Comparison of ENCODE assay signal across 5 cellular contexts in the genomic region with DNA sequence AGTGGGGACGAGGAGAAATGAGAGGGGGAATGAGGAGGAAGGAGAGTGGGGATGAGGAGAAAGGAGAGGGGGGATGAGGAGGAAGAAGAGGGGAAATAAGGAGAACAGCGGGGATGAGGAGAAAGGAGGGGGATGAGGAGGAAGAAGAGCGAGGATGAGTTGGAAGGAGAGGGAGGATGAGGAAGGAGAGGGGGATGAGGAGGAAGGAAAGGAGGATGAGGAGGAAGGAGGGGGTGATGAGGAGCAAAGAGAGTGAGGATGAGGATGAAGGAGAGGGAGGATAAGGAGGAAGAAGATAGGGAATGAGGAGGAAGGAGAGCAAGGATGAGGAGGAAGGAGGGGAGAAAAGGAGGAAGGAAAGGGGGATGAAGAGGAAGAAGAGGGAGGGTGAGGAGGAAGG. TPM values are rescaled to one million over a fixed set of nuclear protein-coding genes. Genes with fewer than 3 reads are reported as not detected.
"Had no signal": no experiment of that assay in that cellular context is flagged by ENCODE, and none has a peak within 500 bp of the region (broad histone marks: within the 10 kb centered on the region; RNA-seq: fewer than 3 reads in every experiment).

No MANE protein-coding gene starts in this region.

- H2AFZ ChIP-seq: GM23338 had no signal

- H3K9me3 ChIP-seq: HAP-1 had no signal

- H3K9me3 Mint-ChIP-seq: GM23338 had no signal

- H3K4me1 ChIP-seq: HAP-1 had no signal

- H3K4me2 ChIP-seq: GM23338 had no signal

- DNase-seq: IMR-90 had no signal

- H3K36me3 ChIP-seq: HAP-1 had no signal

- H3K4me3 ChIP-seq: GM23338, HAP-1, K562 had no signal

- H3K27ac Mint-ChIP-seq: GM23338 had no signal

- H3K4me3 Mint-ChIP-seq: GM23338 had no signal

RNA-seq across cellular contexts. Expression of gene VSTM2B, which starts 14.0 kb away (rescaled TPM):
- total RNA-seq: HT-29, IMR-90, K562 had no signal
